In the genomic region with DNA sequence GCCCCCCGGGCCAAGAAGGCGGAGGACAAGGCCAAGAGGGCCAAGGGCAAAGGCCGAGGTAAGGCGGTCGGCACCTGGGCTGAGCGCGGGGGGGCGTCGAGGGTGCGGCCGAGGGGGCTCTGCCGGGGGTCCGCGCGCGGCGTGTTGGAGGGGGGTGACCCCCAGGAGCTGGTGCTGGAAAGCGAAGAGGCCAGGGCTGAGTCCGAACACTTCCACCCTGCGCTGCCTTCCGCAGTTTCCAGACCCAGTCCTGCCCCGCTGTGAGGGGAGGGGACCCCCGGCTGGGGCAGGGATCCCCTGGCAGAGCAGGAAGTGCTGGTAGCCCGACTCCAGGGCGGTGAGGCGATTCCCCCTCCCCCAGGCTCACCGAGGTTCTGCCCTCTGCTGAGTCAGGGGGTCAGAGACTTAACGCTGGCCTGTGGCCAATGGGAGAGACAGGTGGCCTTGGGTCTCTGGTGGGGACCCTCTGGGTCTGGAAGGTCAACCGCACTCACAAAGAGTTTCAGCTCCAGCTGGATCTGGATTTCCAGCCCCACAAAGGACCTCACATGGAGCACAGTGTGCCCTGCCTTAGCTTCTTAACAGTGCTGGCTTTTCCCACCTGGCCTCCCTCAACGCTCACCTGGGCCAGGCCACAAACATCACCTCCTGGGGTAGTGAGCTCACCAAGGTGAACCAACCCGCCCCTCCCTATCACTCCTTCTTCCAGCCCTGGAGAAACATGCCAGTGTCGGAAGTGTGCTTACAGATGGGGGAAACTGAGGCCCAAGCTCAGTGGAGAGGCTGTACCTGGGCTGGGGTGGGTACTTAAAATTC, we compare ENCODE assay signal across 1 cellular context.
A peak's percentile ranks its signal among the peaks of the same experiment; 100 is the strongest.
TF ChIP-seq lines count a peak whose summit lies in the region.

No MANE protein-coding gene starts in this region.

TF ChIP-seq in HepG2, 621 proteins besides CTCF, POLR2A, EP300 and RAD21 (continued from another document and continues in another):
- TF ChIP-seq, protein P1, sequence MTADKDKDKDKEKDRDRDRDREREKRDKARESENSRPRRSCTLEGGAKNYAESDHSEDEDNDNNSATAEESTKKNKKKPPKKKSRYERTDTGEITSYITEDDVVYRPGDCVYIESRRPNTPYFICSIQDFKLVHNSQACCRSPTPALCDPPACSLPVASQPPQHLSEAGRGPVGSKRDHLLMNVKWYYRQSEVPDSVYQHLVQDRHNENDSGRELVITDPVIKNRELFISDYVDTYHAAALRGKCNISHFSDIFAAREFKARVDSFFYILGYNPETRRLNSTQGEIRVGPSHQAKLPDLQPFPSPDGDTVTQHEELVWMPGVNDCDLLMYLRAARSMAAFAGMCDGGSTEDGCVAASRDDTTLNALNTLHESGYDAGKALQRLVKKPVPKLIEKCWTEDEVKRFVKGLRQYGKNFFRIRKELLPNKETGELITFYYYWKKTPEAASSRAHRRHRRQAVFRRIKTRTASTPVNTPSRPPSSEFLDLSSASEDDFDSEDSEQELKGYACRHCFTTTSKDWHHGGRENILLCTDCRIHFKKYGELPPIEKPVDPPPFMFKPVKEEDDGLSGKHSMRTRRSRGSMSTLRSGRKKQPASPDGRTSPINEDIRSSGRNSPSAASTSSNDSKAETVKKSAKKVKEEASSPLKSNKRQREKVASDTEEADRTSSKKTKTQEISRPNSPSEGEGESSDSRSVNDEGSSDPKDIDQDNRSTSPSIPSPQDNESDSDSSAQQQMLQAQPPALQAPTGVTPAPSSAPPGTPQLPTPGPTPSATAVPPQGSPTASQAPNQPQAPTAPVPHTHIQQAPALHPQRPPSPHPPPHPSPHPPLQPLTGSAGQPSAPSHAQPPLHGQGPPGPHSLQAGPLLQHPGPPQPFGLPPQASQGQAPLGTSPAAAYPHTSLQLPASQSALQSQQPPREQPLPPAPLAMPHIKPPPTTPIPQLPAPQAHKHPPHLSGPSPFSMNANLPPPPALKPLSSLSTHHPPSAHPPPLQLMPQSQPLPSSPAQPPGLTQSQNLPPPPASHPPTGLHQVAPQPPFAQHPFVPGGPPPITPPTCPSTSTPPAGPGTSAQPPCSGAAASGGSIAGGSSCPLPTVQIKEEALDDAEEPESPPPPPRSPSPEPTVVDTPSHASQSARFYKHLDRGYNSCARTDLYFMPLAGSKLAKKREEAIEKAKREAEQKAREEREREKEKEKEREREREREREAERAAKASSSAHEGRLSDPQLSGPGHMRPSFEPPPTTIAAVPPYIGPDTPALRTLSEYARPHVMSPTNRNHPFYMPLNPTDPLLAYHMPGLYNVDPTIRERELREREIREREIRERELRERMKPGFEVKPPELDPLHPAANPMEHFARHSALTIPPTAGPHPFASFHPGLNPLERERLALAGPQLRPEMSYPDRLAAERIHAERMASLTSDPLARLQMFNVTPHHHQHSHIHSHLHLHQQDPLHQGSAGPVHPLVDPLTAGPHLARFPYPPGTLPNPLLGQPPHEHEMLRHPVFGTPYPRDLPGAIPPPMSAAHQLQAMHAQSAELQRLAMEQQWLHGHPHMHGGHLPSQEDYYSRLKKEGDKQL (CRISPR knock-in tag; IDR thresholded peaks at IDR 0.05; ENCODE audit: low read depth), result no peak
- TF ChIP-seq ZNF451 (CRISPR knock-in tag; IDR thresholded peaks at IDR 0.05) (no peak), RXRB (CRISPR knock-in tag; IDR thresholded peaks at IDR 0.05; ENCODE audit: borderline replicate concordance) (0 out of 2 replicates have a peak, but pooled peaks have one; percentile 8), RELA (CRISPR knock-in tag; IDR thresholded peaks at IDR 0.05) (no peak), SPEN (CRISPR knock-in tag; IDR thresholded peaks at IDR 0.05; ENCODE audit: low read depth) (peak; percentile 31; the same call in 1 of the 2 replicates), NONO (IDR thresholded peaks at IDR 0.05) (no peak), NONO (CRISPR knock-in tag; conservative IDR thresholded peaks at IDR 0.05) (0 out of 2 replicates have a peak, but pooled peaks have one; percentile 14), ZNF121 (CRISPR knock-in tag; IDR thresholded peaks at IDR 0.05) (no peak), NBN (conservative IDR thresholded peaks at IDR 0.05) (no peak), ZNF713 (CRISPR knock-in tag; IDR thresholded peaks at IDR 0.05) (no peak), ZNF740 (CRISPR knock-in tag; IDR thresholded peaks at IDR 0.05) (peak; percentile 40; the same call in 1 of the 2 replicates), FOSL2 (CRISPR knock-in tag; IDR thresholded peaks at IDR 0.05) (peak; percentile 53; the same call in 1 of the 2 replicates), PAXIP1 (CRISPR knock-in tag; conservative IDR thresholded peaks at IDR 0.05) (peak; percentile 37; the same call in 1 of the 2 replicates), NFE2 (CRISPR knock-in tag; IDR thresholded peaks at IDR 0.05) (no peak), SP1 (IDR thresholded peaks at IDR 0.05) (no peak), SP1 (CRISPR knock-in tag; IDR thresholded peaks at IDR 0.05) (no peak), GMEB1 (CRISPR knock-in tag; IDR thresholded peaks at IDR 0.05; ENCODE audit: borderline replicate concordance) (peak; percentile 21; the same call in 1 of the 2 replicates), ZNF496 (CRISPR knock-in tag; IDR thresholded peaks at IDR 0.05; ENCODE audit: insufficient replicate concordance) (no peak), ZNF607 (CRISPR knock-in tag; IDR thresholded peaks at IDR 0.05; ENCODE audit: borderline replicate concordance) (no peak), MEIS2 (CRISPR knock-in tag; IDR thresholded peaks at IDR 0.05) (no peak; the same call in 1 of the 2 replicates), ELF3 (CRISPR knock-in tag; IDR thresholded peaks at IDR 0.05) (peak; percentile 73), ZNF557 (CRISPR knock-in tag; IDR thresholded peaks at IDR 0.05) (no peak), ZNF761 (CRISPR knock-in tag; conservative IDR thresholded peaks at IDR 0.05) (0 out of 2 replicates have a peak, but pooled peaks have one; percentile 31), ZNF446 (CRISPR knock-in tag; IDR thresholded peaks at IDR 0.05) (no peak), TCF7 (IDR thresholded peaks at IDR 0.05; ENCODE audit: low read depth) (no peak), HNRNPH1 (optimal IDR thresholded peaks at IDR 0.05; ENCODE audit: low read depth, low read length) (no peak), FOXJ3 (CRISPR knock-in tag; IDR thresholded peaks at IDR 0.05; ENCODE audit: borderline replicate concordance) (no peak), ZFP36L1 (CRISPR knock-in tag; IDR thresholded peaks at IDR 0.05) (no peak), ZNF570 (CRISPR knock-in tag; IDR thresholded peaks at IDR 0.05; ENCODE audit: borderline replicate concordance) (no peak), ZZZ3 (CRISPR knock-in tag; IDR thresholded peaks at IDR 0.05; ENCODE audit: borderline replicate concordance) (no peak), ELF1 (CRISPR knock-in tag; IDR thresholded peaks at IDR 0.05) (peak; percentile 61; the same call in 1 of the 2 replicates), ZNF784 (CRISPR knock-in tag; IDR thresholded peaks at IDR 0.05; ENCODE audit: borderline replicate concordance) (no peak; the same call in 1 of the 2 replicates), NFYB (CRISPR knock-in tag; IDR thresholded peaks at IDR 0.05) (no peak), ETV5 (CRISPR knock-in tag; IDR thresholded peaks at IDR 0.05; ENCODE audit: borderline replicate concordance) (no peak), ZNF781 (CRISPR knock-in tag; IDR thresholded peaks at IDR 0.05; ENCODE audit: borderline replicate concordance, not compliant biosample characterization) (no peak), KAT7 (CRISPR knock-in tag; IDR thresholded peaks at IDR 0.05; ENCODE audit: borderline replicate concordance) (peak; percentile 62; the same call in 1 of the 2 replicates)
- TF ChIP-seq, protein P2, sequence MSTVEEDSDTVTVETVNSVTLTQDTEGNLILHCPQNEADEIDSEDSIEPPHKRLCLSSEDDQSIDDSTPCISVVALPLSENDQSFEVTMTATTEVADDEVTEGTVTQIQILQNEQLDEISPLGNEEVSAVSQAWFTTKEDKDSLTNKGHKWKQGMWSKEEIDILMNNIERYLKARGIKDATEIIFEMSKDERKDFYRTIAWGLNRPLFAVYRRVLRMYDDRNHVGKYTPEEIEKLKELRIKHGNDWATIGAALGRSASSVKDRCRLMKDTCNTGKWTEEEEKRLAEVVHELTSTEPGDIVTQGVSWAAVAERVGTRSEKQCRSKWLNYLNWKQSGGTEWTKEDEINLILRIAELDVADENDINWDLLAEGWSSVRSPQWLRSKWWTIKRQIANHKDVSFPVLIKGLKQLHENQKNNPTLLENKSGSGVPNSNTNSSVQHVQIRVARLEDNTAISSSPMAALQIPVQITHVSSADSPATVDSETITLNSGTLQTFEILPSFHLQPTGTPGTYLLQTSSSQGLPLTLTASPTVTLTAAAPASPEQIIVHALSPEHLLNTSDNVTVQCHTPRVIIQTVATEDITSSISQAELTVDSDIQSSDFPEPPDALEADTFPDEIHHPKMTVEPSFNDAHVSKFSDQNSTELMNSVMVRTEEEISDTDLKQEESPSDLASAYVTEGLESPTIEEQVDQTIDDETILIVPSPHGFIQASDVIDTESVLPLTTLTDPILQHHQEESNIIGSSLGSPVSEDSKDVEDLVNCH (CRISPR knock-in tag; IDR thresholded peaks at IDR 0.05), result no peak
- TF ChIP-seq, protein P3, sequence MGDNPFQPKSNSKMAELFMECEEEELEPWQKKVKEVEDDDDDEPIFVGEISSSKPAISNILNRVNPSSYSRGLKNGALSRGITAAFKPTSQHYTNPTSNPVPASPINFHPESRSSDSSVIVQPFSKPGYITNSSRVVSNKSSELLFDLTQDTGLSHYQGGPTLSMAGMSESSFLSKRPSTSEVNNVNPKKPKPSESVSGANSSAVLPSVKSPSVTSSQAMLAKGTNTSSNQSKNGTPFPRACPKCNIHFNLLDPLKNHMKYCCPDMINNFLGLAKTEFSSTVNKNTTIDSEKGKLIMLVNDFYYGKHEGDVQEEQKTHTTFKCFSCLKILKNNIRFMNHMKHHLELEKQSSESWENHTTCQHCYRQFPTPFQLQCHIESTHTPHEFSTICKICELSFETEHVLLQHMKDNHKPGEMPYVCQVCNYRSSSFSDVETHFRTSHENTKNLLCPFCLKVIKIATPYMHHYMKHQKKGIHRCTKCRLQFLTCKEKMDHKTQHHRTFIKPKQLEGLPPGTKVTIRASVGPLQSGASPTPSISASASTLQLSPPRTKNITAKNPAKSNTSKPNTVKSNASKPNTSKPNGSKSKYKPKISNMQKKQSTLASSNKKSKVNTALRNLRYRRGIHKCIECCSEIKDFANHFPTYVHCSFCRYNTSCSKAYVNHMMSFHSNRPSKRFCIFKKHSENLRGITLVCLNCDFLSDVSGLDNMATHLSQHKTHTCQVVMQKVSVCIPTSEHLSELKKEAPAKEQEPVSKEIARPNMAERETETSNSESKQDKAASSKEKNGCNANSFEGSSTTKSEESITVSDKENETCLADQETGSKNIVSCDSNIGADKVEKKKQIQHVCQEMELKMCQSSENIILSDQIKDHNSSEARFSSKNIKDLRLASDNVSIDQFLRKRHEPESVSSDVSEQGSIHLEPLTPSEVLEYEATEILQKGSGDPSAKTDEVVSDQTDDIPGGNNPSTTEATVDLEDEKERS (CRISPR knock-in tag; IDR thresholded peaks at IDR 0.05), result 0 out of 2 replicates have a peak, but pooled peaks have one; percentile 55
- TF ChIP-seq, protein P4, sequence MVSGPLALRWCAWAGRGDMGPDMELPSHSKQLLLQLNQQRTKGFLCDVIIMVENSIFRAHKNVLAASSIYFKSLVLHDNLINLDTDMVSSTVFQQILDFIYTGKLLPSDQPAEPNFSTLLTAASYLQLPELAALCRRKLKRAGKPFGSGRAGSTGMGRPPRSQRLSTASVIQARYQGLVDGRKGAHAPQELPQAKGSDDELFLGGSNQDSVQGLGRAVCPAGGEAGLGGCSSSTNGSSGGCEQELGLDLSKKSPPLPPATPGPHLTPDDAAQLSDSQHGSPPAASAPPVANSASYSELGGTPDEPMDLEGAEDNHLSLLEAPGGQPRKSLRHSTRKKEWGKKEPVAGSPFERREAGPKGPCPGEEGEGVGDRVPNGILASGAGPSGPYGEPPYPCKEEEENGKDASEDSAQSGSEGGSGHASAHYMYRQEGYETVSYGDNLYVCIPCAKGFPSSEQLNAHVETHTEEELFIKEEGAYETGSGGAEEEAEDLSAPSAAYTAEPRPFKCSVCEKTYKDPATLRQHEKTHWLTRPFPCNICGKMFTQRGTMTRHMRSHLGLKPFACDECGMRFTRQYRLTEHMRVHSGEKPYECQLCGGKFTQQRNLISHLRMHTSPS (CRISPR knock-in tag; IDR thresholded peaks at IDR 0.05; ENCODE audit: low read depth), result no peak
